ENCODE assay signal across 8 cellular contexts in the genomic region with DNA sequence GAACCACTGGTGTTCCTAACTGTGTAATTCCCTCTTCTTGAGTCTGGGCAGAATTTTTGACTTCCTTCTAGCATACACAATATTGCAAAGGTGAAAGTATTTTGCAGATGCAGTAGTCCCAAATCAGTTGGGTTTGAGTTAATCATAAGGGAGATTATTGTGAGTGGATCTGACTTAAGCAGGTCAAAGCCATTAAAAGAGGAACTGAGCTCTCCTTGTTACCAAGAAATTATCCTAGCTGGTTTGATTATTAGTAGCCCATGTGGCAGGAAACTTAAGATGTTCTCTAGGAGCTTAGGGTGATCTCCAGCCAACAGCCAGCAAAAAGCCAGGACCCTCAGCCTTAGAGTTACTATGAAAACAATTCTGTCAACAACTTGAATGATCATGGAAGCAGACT.
"Had no signal": no experiment of that assay in that cellular context is flagged by ENCODE, and none has a peak within 500 bp of the region (broad histone marks: within the 10 kb centered on the region; RNA-seq: fewer than 3 reads in every experiment).

No MANE protein-coding gene starts in this region.

- H3K27ac Mint-ChIP-seq: HFFc6, IgD-negative memory B cell had no signal

- FAIRE-seq: HepG2 had no signal

- H3K4me3 Mint-ChIP-seq: HFFc6, IgD-negative memory B cell had no signal

- DNase-seq: GM23248, GOT3, H7, HFFc6, KBM-7 had no signal

- H3K27me3 Mint-ChIP-seq: IgD-negative memory B cell had no signal

- ATAC-seq: HCT116, HepG2 had no signal

- H3K36me3 Mint-ChIP-seq: IgD-negative memory B cell had no signal

- H3K9me3 Mint-ChIP-seq: HFFc6, IgD-negative memory B cell had no signal
